Comparison of ENCODE assay signal across 8 cellular contexts in the genomic region with DNA sequence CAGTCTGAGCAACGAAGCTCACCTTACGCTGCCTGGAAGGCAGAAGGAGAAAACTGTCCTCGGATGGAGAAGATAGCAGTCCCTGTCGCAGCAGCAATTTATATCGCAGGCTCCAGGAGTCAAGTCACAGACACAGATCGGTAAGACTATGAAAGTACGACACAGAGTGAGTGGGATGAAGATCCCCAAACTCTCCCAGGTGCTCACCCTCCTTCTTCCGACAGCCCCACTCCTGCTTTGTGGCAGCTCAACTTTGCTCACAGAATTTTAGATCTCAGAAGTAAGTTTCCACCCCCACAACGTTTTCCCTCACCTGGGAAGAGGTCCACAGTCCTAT. TPM values are rescaled to one million over a fixed set of nuclear protein-coding genes. Genes with fewer than 3 reads are reported as not detected.
DNase-seq lines count a peak whose midpoint lies in the region; ATAC-seq and TF ChIP-seq lines count a peak whose summit lies in the region.

No MANE protein-coding gene starts in this region.

- peak overlapping the region; percentile 93 to 99 for H3K27ac Mint-ChIP-seq in activated naive CD4-positive, alpha-beta T cell treated with anti-CD3 and anti-CD28 coated beads, Interleukin-2, amount 50 U/mL, for 72 hours
- H3K27ac Mint-ChIP-seq in immature natural killer cell, result peak overlapping the region; percentile 92 to 98 (median 96)

- intact Hi-C loops in stomach (cut with DNase I; ENCODE audit: low total_unique reads), result loop anchor here (5.0 kb wide), 1 partner anchor 149 kb away; no protein-coding TSS in a partner anchor

- no peak for TF ChIP-seq EP300 in stomach (IDR thresholded peaks at IDR 0.05)

- H3K4me3 ChIP-seq in ACC112 (ENCODE audit: low read depth, low read length) (peak overlapping the region; percentile 95), HAP-1 (peak overlapping the region; percentile 90), stomach (peak overlapping the region; percentile 77 to 87 (median 82))

- in situ Hi-C loops in HAP-1 (cut with MboI; ENCODE audit: low sequenced_read_pairs), result loop anchor here (10.0 kb wide), 1 partner anchor 152 kb away; no protein-coding TSS in a partner anchor

- peaks cover 4% of the 10 kb centered on the region for H3K4me1 ChIP-seq in ACC112 (ENCODE audit: control insufficient read depth, insufficient read depth, low read length, unreplicated experiment)
- peaks cover 7% of the 10 kb centered on the region for H3K4me1 ChIP-seq in HAP-1
- H3K4me1 ChIP-seq in stomach, result peaks cover 7 to 34% (median 28%) of the 10 kb centered on the region in 4 donors

- H2AFZ ChIP-seq in ACC112 (ENCODE audit: low read length, unreplicated experiment), result peak overlapping the region; percentile 85

- no peaks in the 10 kb centered on the region for H3K9me3 ChIP-seq in HAP-1
- no peaks in the 10 kb centered on the region for H3K9me3 ChIP-seq in stomach

- TF ChIP-seq CTCF in stomach (IDR thresholded peaks at IDR 0.05), result no peak

- H3K27ac ChIP-seq in ACC112 (ENCODE audit: low read depth, low read length) (peak overlapping the region; percentile 25; the same call in 1 of the 2 replicates), stomach (peak overlapping the region; percentile 83 to 88 (median 85))

- H3K4me3 Mint-ChIP-seq in immature natural killer cell, result peak overlapping the region; percentile 91 to 98 (median 96)

- peaks cover 8 to 13% (median 12%) of the 10 kb centered on the region in 3 donors for H3K27me3 Mint-ChIP-seq in immature natural killer cell (ENCODE audit: low read depth in 3 of 3)

- H3K36me3 Mint-ChIP-seq in activated naive CD4-positive, alpha-beta T cell treated with anti-CD3 and anti-CD28 coated beads, Interleukin-2, amount 50 U/mL, for 72 hours, result peaks cover 18 to 20% of the 10 kb centered on the region in 2 donors
- peaks cover 0 to 15% (median 7%) of the 10 kb centered on the region in 3 donors for H3K36me3 Mint-ChIP-seq in immature natural killer cell

- H3K79me2 ChIP-seq in ACC112 (ENCODE audit: control insufficient read depth, insufficient read depth, low read length, unreplicated experiment), result peaks cover 19% of the 10 kb centered on the region

- H3K4me1 Mint-ChIP-seq in immature natural killer cell, result peaks cover 36 to 48% of the 10 kb centered on the region in 2 donors

- no peaks in the 10 kb centered on the region for H3K9me3 Mint-ChIP-seq in activated naive CD4-positive, alpha-beta T cell treated with anti-CD3 and anti-CD28 coated beads, Interleukin-2, amount 50 U/mL, for 72 hours
- no peaks in the 10 kb centered on the region for H3K9me3 Mint-ChIP-seq in immature natural killer cell

- no peaks in the 10 kb centered on the region; the same call in 1 of the 2 replicates for H3K36me3 ChIP-seq in ACC112 (ENCODE audit: insufficient read depth, low read length)
- H3K36me3 ChIP-seq in HAP-1 (replicated peaks), result peaks cover 24% of the 10 kb centered on the region
- peaks cover 8 to 36% (median 26%) of the 10 kb centered on the region in 4 donors for H3K36me3 ChIP-seq in stomach

- H3K27me3 ChIP-seq in ACC112 (ENCODE audit: insufficient read depth, low read length) (no peaks in the 10 kb centered on the region), HAP-1 (ENCODE audit: low read depth) (no peaks in the 10 kb centered on the region), stomach (no peaks in the 10 kb centered on the region)

- no peak for ATAC-seq in activated naive CD4-positive, alpha-beta T cell treated with anti-CD3 and anti-CD28 coated beads, Interleukin-2, amount 50 U/mL, for 72 hours

- DNase-seq in HAP-1 (ENCODE audit: low spot score in 2 of 2), result peak in 1 of 2 experiments; percentile 3
- DNase-seq in activated naive CD4-positive, alpha-beta T cell treated with anti-CD3 and anti-CD28 coated beads, Interleukin-2, amount 50 U/mL, for 72 hours (ENCODE audit: low spot score in 2 of 2), result peak in 1 of 2 donors; percentile 10
- DNase-seq in immature natural killer cell, result no peak
- DNase-seq in stomach, result no peak
- no peak for DNase-seq in NCI-H187 (lab: John Stamatoyannopoulos, UW)
- DNase-seq in DMS153 (lab: John Stamatoyannopoulos, UW), result no peak
- DNase-seq in KG1 (lab: John Stamatoyannopoulos, UW), result no peak

- 1 to 3% (median 2%) methylated on average over 9 of the region's 9 CpGs for WGBS in stomach, 5 donors

- no peak for TF ChIP-seq POLR2A in stomach (IDR thresholded peaks at IDR 0.05)

RNA-seq across cellular contexts. Expression of a gene that starts 0.4 kb away (rescaled TPM):
- total RNA-seq in activated naive CD4-positive, alpha-beta T cell treated with anti-CD3 and anti-CD28 coated beads, Interleukin-2, amount 50 U/mL, for 72 hours, result 10 to 100 TPM; 12.2 to 22.2 TPM
- polyA plus RNA-seq in immature natural killer cell (10 to 100 TPM; 32.3 to 58.6 (median 46.6) TPM), stomach (10 to 100 TPM in 2 of 3 donors, 1 to 10 TPM in 1; 8.6 to 12.1 (median 10.1) TPM)
- 10 to 100 TPM in 2 of 5 donors, 1 to 10 TPM in 3; 1.2 to 31.6 (median 9.3) TPM for total RNA-seq in stomach

RNA-seq across cellular contexts. Expression of a gene that starts 36.8 kb away (rescaled TPM):
- 100 to 1,000 TPM in 1 of 2 donors, 10 to 100 TPM in 1; 57.1 to 119 TPM for total RNA-seq in activated naive CD4-positive, alpha-beta T cell treated with anti-CD3 and anti-CD28 coated beads, Interleukin-2, amount 50 U/mL, for 72 hours
- 10 to 100 TPM; 49.6 to 55.7 (median 50.8) TPM for polyA plus RNA-seq in immature natural killer cell
- total RNA-seq in stomach, result 10 to 100 TPM; 26.8 to 87.6 (median 33.9) TPM
- polyA plus RNA-seq in stomach, result 10 to 100 TPM; 11.3 to 19.2 (median 16.6) TPM
